ENCODE assay signal across 8 cellular contexts in the genomic region with DNA sequence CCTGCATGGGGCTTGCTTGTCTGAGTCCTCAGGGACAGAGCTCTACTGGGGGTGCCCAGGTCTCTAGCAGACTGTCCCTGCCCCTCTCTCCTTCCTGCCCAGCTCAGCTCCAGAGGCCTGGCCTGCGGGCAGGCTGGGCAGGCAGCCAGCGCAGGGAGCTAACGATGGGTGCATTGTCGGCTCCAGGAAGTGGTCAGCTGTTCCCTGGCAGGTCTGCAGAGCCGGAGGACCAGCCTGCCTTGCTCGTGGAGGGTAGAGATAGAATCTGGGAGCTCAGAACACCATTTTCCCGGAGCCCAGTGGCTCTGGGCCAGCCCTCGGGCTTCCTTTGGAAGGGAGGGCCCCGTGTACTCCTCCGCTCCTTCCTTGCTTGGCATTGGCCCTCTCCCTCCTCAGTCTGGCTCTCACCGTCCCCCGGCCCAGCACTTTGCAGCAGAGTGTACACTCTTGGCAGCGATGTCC.
DNase-seq lines count a peak whose midpoint lies in the region; ATAC-seq and TF ChIP-seq lines count a peak whose summit lies in the region.

No MANE protein-coding gene starts in this region.

- no peak for TF ChIP-seq CTCF in choroid plexus epithelial cell (conservative IDR thresholded peaks at IDR 0.05; ENCODE audit: low read depth, low read length)
- no peak for TF ChIP-seq CTCF in GM10248 (IDR thresholded peaks at IDR 0.05; ENCODE audit: control extremely low read depth, extremely low read depth, low read depth, missing control alignments)

- no peak overlapping the region for H3K4me3 ChIP-seq in choroid plexus epithelial cell (ENCODE audit: low read depth, low read length)

- peak; percentile 15 for DNase-seq in NCI-H2107 treated with DMSO at 0.1 percent for 48 hours (lab: John Stamatoyannopoulos, UW; ENCODE audit: unreplicated experiment)
- no peak for DNase-seq in NCI-H2107 (lab: John Stamatoyannopoulos, UW)
- DNase-seq in choroid plexus epithelial cell (ENCODE audit: low read depth): peak; percentile 69
- DNase-seq in medulla oblongata (ENCODE audit: extremely low spot score): peak; percentile 85
- DNase-seq in ureter (ENCODE audit: low spot score): peak; percentile 89
- DNase-seq in T-helper 2 cell: no peak
- DNase-seq in GM10248 (ENCODE audit: extremely low spot score): no peak

- CTCF ChIA-PET in GM10248 (lab: Yijun Ruan, JAX): interaction anchor here (0.8 to 1.8 kb wide), 4 partner anchors 15 to 262 kb away, joined by 3 to 5 read pairs (median 4); no protein-coding TSS in a partner anchor

- ATAC-seq in HG03457 (IDR thresholded peaks at IDR 0.05; ENCODE audit: unreplicated experiment): no peak

- POLR2A ChIA-PET in GM10248 (lab: Yijun Ruan, JAX): no interaction called here

Comparison
In these comparisons a context has a peak if more than half of its experiments do, and no peak if none do; other contexts are left out.
1. DNase-seq: peak in NCI-H2107 treated with DMSO at 0.1 percent for 48 hours (single experiment), choroid plexus epithelial cell (single experiment), medulla oblongata (single experiment) and ureter (single experiment); none in NCI-H2107 (single experiment), T-helper 2 cell (0 of 5) and GM10248 (single experiment).